1 cellular context compared by ENCODE assay signal in the genomic region with DNA sequence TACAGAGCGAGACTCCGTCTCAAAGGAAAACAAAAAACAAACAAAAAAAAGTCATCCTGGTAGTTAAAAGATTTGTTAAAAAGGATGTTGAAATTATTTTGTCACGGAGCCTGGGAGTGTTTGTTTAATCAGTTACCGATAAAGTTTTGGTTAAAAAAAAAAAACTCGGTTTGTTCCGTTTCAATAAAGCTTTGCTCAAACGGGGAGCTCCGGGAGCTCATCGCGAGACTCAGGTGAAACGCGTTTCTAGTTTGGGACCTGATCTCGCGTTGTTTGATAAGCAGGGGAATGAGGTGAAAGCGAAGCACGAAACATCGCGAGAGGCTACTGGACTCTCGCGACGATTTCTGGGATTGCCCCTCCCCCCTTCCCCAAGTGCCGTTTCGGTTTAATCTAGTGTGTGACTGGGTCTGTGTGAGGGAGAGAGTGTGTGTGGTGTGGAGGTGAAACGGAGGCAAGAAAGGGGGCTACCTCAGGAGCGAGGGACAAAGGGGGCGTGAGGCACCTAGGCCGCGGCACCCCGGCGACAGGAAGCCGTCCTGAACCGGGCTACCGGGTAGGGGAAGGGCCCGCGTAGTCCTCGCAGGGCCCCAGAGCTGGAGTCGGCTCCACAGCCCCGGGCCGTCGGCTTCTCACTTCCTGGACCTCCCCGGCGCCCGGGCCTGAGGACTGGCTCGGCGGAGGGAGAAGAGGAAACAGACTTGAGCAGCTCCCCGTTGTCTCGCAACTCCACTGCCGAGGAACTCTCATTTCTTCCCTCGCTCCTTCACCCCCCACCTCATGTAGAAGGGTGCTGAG.
TF ChIP-seq lines count a peak whose summit lies in the region.

A gene (plus strand): TSS at position 374 of the 798 bp plus-strand sequence. CDS start 586 bp downstream, outside the sequence.

TF ChIP-seq in HepG2, 621 proteins besides CTCF, POLR2A, EP300 and RAD21 (continued from another document and continues in another):
- TF ChIP-seq HOXA5 (CRISPR knock-in tag; IDR thresholded peaks at IDR 0.05) (peak; percentile 95), NR3C1 (CRISPR knock-in tag; IDR thresholded peaks at IDR 0.05) (no peak; the same call in 1 of the 2 replicates), CHCHD3 (CRISPR knock-in tag; IDR thresholded peaks at IDR 0.05) (no peak), GATA4 (IDR thresholded peaks at IDR 0.05; ENCODE audit: borderline replicate concordance, low read depth) (peak; percentile 65; the same call in 1 of the 2 replicates), RBFOX2 (IDR thresholded peaks at IDR 0.05; ENCODE audit: low read depth, low read length) (peak; percentile 93), GZF1 (CRISPR knock-in tag; IDR thresholded peaks at IDR 0.05) (0 out of 2 replicates have a peak, but pooled peaks have one; percentile 35), FOXC1 (CRISPR knock-in tag; IDR thresholded peaks at IDR 0.05; ENCODE audit: borderline replicate concordance) (peak; percentile 87), SRF (IDR thresholded peaks at IDR 0.05; ENCODE audit: low read depth, low read length) (peak; percentile 74), ZNF883 (CRISPR knock-in tag; IDR thresholded peaks at IDR 0.05; ENCODE audit: not compliant biosample characterization) (no peak), ZNF678 (CRISPR knock-in tag; IDR thresholded peaks at IDR 0.05) (peak; percentile 93; the same call in 1 of the 2 replicates), PHF5A (CRISPR knock-in tag; IDR thresholded peaks at IDR 0.05; ENCODE audit: low read depth, unreplicated experiment) (peak; percentile 71), ZKSCAN5 (CRISPR knock-in tag; IDR thresholded peaks at IDR 0.05) (peak; percentile 91), ZNF563 (CRISPR knock-in tag; IDR thresholded peaks at IDR 0.05) (peak; percentile 65), FOXP1 (IDR thresholded peaks at IDR 0.05) (no peak), FOXP1 (CRISPR knock-in tag; IDR thresholded peaks at IDR 0.05) (peak; percentile 69; the same call in 1 of the 2 replicates), HNRNPL (IDR thresholded peaks at IDR 0.05; ENCODE audit: low read depth, low read length) (no peak; the same call in 1 of the 2 replicates), KDM1A (CRISPR knock-in tag; IDR thresholded peaks at IDR 0.05) (no peak), ZNF263 (CRISPR knock-in tag; IDR thresholded peaks at IDR 0.05) (peak; percentile 62), SIX1 (CRISPR knock-in tag; IDR thresholded peaks at IDR 0.05; ENCODE audit: borderline replicate concordance) (no peak; the same call in 1 of the 2 replicates), KLF11 (CRISPR knock-in tag; IDR thresholded peaks at IDR 0.05) (peak; percentile 98), TEAD3 (CRISPR knock-in tag; optimal IDR thresholded peaks at IDR 0.05; ENCODE audit: borderline replicate concordance) (peak; percentile 84), ZNF607 (CRISPR knock-in tag; IDR thresholded peaks at IDR 0.05; ENCODE audit: borderline replicate concordance) (no peak), MAF1 (CRISPR knock-in tag; IDR thresholded peaks at IDR 0.05; ENCODE audit: borderline replicate concordance) (no peak), ZNF615 (CRISPR knock-in tag; IDR thresholded peaks at IDR 0.05; ENCODE audit: borderline replicate concordance) (no peak), SNAI1 (CRISPR knock-in tag; IDR thresholded peaks at IDR 0.05; ENCODE audit: borderline replicate concordance) (0 out of 2 replicates have a peak, but pooled peaks have one; percentile 71), GTF3A (CRISPR knock-in tag; conservative IDR thresholded peaks at IDR 0.05) (no peak), TCF12 (IDR thresholded peaks at IDR 0.05) (no peak), TCF12 (CRISPR knock-in tag; IDR thresholded peaks at IDR 0.05) (no peak), HMGA1 (CRISPR knock-in tag; conservative IDR thresholded peaks at IDR 0.05) (no peak), CHD4 (IDR thresholded peaks at IDR 0.05; ENCODE audit: borderline replicate concordance, low read length) (peak; percentile 94; the same call in 1 of the 2 replicates), ZNF567 (CRISPR knock-in tag; IDR thresholded peaks at IDR 0.05; ENCODE audit: borderline replicate concordance) (0 out of 2 replicates have a peak, but pooled peaks have one; percentile 67), NFE2L1 (CRISPR knock-in tag; IDR thresholded peaks at IDR 0.05; ENCODE audit: borderline replicate concordance) (no peak), KDM3A (CRISPR knock-in tag; IDR thresholded peaks at IDR 0.05; ENCODE audit: low read depth) (no peak), ZNF274 (CRISPR knock-in tag; IDR thresholded peaks at IDR 0.05) (peak; percentile 92; the same call in 1 of the 2 replicates), ZNF839 (CRISPR knock-in tag; IDR thresholded peaks at IDR 0.05; ENCODE audit: borderline replicate concordance) (no peak)
- TF ChIP-seq, protein P1, sequence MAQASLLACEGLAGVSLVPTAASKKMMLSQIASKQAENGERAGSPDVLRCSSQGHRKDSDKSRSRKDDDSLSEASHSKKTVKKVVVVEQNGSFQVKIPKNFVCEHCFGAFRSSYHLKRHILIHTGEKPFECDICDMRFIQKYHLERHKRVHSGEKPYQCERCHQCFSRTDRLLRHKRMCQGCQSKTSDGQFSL (CRISPR knock-in tag; IDR thresholded peaks at IDR 0.05), result peak; percentile 95
- TF ChIP-seq, protein P2, sequence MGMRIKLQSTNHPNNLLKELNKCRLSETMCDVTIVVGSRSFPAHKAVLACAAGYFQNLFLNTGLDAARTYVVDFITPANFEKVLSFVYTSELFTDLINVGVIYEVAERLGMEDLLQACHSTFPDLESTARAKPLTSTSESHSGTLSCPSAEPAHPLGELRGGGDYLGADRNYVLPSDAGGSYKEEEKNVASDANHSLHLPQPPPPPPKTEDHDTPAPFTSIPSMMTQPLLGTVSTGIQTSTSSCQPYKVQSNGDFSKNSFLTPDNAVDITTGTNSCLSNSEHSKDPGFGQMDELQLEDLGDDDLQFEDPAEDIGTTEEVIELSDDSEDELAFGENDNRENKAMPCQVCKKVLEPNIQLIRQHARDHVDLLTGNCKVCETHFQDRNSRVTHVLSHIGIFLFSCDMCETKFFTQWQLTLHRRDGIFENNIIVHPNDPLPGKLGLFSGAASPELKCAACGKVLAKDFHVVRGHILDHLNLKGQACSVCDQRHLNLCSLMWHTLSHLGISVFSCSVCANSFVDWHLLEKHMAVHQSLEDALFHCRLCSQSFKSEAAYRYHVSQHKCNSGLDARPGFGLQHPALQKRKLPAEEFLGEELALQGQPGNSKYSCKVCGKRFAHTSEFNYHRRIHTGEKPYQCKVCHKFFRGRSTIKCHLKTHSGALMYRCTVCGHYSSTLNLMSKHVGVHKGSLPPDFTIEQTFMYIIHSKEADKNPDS (CRISPR knock-in tag; IDR thresholded peaks at IDR 0.05), result peak; percentile 74
- TF ChIP-seq, protein P3, sequence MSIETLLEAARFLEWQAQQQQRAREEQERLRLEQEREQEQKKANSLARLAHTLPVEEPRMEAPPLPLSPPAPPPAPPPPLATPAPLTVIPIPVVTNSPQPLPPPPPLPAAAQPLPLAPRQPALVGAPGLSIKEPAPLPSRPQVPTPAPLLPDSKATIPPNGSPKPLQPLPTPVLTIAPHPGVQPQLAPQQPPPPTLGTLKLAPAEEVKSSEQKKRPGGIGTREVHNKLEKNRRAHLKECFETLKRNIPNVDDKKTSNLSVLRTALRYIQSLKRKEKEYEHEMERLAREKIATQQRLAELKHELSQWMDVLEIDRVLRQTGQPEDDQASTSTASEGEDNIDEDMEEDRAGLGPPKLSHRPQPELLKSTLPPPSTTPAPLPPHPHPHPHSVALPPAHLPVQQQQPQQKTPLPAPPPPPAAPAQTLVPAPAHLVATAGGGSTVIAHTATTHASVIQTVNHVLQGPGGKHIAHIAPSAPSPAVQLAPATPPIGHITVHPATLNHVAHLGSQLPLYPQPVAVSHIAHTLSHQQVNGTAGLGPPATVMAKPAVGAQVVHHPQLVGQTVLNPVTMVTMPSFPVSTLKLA (IDR thresholded peaks at IDR 0.05), result peak; percentile 37; the same call in 1 of the 2 replicates
- TF ChIP-seq, protein P4, sequence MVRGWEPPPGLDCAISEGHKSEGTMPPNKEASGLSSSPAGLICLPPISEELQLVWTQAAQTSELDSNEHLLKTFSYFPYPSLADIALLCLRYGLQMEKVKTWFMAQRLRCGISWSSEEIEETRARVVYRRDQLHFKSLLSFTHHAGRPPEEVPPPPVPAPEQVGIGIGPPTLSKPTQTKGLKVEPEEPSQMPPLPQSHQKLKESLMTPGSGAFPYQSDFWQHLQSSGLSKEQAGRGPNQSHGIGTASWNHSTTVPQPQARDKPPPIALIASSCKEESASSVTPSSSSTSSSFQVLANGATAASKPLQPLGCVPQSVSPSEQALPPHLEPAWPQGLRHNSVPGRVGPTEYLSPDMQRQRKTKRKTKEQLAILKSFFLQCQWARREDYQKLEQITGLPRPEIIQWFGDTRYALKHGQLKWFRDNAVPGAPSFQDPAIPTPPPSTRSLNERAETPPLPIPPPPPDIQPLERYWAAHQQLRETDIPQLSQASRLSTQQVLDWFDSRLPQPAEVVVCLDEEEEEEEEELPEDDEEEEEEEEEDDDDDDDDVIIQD (CRISPR knock-in tag; IDR thresholded peaks at IDR 0.05; ENCODE audit: low read depth), result peak; percentile 94
- TF ChIP-seq, protein P5, sequence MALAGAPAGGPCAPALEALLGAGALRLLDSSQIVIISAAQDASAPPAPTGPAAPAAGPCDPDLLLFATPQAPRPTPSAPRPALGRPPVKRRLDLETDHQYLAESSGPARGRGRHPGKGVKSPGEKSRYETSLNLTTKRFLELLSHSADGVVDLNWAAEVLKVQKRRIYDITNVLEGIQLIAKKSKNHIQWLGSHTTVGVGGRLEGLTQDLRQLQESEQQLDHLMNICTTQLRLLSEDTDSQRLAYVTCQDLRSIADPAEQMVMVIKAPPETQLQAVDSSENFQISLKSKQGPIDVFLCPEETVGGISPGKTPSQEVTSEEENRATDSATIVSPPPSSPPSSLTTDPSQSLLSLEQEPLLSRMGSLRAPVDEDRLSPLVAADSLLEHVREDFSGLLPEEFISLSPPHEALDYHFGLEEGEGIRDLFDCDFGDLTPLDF (CRISPR knock-in tag; IDR thresholded peaks at IDR 0.05), result 0 out of 2 replicates have a peak, but pooled peaks have one; percentile 4
- TF ChIP-seq, protein P6, sequence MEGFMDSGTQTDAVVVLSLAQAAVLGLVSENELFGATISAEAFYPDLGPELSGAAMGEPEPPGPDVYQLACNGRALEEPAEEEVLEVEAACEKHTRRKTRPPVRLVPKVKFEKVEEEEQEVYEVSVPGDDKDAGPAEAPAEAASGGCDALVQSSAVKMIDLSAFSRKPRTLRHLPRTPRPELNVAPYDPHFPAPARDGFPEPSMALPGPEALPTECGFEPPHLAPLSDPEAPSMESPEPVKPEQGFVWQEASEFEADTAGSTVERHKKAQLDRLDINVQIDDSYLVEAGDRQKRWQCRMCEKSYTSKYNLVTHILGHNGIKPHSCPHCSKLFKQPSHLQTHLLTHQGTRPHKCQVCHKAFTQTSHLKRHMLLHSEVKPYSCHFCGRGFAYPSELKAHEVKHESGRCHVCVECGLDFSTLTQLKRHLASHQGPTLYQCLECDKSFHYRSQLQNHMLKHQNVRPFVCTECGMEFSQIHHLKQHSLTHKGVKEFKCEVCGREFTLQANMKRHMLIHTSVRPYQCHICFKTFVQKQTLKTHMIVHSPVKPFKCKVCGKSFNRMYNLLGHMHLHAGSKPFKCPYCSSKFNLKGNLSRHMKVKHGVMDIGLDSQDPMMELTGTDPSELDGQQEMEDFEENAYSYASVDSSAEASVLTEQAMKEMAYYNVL (CRISPR knock-in tag; IDR thresholded peaks at IDR 0.05; ENCODE audit: borderline replicate concordance), result peak; percentile 71; the same call in 1 of the 2 replicates
- TF ChIP-seq, protein P7, sequence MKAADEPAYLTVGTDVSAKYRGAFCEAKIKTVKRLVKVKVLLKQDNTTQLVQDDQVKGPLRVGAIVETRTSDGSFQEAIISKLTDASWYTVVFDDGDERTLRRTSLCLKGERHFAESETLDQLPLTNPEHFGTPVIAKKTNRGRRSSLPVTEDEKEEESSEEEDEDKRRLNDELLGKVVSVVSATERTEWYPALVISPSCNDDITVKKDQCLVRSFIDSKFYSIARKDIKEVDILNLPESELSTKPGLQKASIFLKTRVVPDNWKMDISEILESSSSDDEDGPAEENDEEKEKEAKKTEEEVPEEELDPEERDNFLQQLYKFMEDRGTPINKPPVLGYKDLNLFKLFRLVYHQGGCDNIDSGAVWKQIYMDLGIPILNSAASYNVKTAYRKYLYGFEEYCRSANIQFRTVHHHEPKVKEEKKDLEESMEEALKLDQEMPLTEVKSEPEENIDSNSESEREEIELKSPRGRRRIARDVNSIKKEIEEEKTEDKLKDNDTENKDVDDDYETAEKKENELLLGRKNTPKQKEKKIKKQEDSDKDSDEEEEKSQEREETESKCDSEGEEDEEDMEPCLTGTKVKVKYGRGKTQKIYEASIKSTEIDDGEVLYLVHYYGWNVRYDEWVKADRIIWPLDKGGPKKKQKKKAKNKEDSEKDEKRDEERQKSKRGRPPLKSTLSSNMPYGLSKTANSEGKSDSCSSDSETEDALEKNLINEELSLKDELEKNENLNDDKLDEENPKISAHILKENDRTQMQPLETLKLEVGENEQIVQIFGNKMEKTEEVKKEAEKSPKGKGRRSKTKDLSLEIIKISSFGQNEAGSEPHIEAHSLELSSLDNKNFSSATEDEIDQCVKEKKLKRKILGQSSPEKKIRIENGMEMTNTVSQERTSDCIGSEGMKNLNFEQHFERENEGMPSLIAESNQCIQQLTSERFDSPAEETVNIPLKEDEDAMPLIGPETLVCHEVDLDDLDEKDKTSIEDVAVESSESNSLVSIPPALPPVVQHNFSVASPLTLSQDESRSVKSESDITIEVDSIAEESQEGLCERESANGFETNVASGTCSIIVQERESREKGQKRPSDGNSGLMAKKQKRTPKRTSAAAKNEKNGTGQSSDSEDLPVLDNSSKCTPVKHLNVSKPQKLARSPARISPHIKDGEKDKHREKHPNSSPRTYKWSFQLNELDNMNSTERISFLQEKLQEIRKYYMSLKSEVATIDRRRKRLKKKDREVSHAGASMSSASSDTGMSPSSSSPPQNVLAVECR (CRISPR knock-in tag; IDR thresholded peaks at IDR 0.05; ENCODE audit: borderline replicate concordance), result peak; percentile 96
- TF ChIP-seq, protein P8, sequence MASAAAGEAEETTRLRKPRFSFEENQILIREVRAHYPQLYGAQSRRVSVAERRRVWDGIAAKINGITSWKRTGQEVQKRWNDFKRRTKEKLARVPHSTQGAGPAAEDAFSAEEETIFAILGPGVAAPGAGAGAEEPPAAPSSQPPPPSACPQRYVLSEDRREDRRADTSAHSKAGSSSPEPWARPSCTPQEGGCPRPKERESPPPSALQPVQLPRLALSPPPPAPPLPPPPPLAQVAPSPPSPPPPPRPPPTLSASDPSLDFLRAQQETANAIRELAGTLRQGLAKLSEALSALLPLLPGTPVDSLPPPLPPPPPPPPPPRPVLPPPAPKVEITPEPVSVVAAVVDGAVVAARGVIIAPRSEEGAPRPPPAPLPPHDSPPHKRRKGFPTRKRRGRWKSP (CRISPR knock-in tag; IDR thresholded peaks at IDR 0.05), result peak; percentile 53; the same call in 1 of the 2 replicates
- TF ChIP-seq, protein P9, sequence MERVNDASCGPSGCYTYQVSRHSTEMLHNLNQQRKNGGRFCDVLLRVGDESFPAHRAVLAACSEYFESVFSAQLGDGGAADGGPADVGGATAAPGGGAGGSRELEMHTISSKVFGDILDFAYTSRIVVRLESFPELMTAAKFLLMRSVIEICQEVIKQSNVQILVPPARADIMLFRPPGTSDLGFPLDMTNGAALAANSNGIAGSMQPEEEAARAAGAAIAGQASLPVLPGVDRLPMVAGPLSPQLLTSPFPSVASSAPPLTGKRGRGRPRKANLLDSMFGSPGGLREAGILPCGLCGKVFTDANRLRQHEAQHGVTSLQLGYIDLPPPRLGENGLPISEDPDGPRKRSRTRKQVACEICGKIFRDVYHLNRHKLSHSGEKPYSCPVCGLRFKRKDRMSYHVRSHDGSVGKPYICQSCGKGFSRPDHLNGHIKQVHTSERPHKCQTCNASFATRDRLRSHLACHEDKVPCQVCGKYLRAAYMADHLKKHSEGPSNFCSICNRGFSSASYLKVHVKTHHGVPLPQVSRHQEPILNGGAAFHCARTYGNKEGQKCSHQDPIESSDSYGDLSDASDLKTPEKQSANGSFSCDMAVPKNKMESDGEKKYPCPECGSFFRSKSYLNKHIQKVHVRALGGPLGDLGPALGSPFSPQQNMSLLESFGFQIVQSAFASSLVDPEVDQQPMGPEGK (CRISPR knock-in tag; IDR thresholded peaks at IDR 0.05), result 0 out of 2 replicates have a peak, but pooled peaks have one; percentile 44
